Comparison of ENCODE assay signal across 1 cellular context in genomic region chr20:3730803-3731370, GRCh38.
TF ChIP-seq lines count a peak whose summit lies in the region.

No MANE protein-coding gene starts in this region.

TF ChIP-seq in HEK293, 187 proteins besides CTCF, POLR2A, EP300 and RAD21 (continued from another document):
- TF ChIP-seq ZNF114 (tag by site-specific recombination; IDR thresholded peaks at IDR 0.05), result no peak
